8 cellular contexts compared by ENCODE assay signal in genomic region chr4:177554966-177555574, GRCh38.
DNase-seq lines count a peak whose midpoint lies in the region; ATAC-seq, FAIRE-seq and TF ChIP-seq lines count a peak whose summit lies in the region.

No MANE protein-coding gene starts in this region.

- no peaks in the 10 kb centered on the region for H3K36me3 ChIP-seq in stomach

- 19 to 29% (median 25%) methylated on average over 2 of the region's 2 CpGs for WGBS in stomach, 5 donors
- 20% methylated on average over 2 of the region's 2 CpGs for WGBS in right cardiac atrium

- H3K27ac ChIP-seq in stomach: no peak overlapping the region
- no peak overlapping the region for H3K27ac ChIP-seq in right cardiac atrium (ENCODE audit: low read length)

- TF ChIP-seq EP300 in stomach (IDR thresholded peaks at IDR 0.05): no peak

- intact Hi-C loops in stomach (cut with DNase I; ENCODE audit: low total_unique reads) (no loop called here), right cardiac atrium (cut with DNase I) (no loop called here)

- no peaks in the 10 kb centered on the region for H3K9me3 ChIP-seq in stomach
- no peaks in the 10 kb centered on the region for H3K9me3 ChIP-seq in right cardiac atrium (ENCODE audit: control insufficient read depth, low read length)

- no peak overlapping the region for H3K4me3 ChIP-seq in fibroblast of pulmonary artery (replicated peaks; ENCODE audit: low read depth, low read length)
- no peak overlapping the region for H3K4me3 ChIP-seq in stomach
- no peak overlapping the region for H3K4me3 ChIP-seq in right cardiac atrium (ENCODE audit: low read length)

- TF ChIP-seq POLR2A in stomach (IDR thresholded peaks at IDR 0.05): no peak

- no peaks in the 10 kb centered on the region for H3K27me3 ChIP-seq in stomach
- H3K27me3 ChIP-seq in right cardiac atrium (ENCODE audit: control insufficient read depth, insufficient read depth): no peaks in the 10 kb centered on the region

- TF ChIP-seq CTCF in fibroblast of pulmonary artery (IDR thresholded peaks at IDR 0.05; ENCODE audit: low read length, missing control alignments) (peak; percentile 71), stomach (IDR thresholded peaks at IDR 0.05) (peak in 4 of 7 experiments; percentile 5 to 45 (median 40))

- H3K4me1 ChIP-seq in stomach (no peaks in the 10 kb centered on the region), right cardiac atrium (ENCODE audit: control insufficient read depth, insufficient read depth, low read length) (no peaks in the 10 kb centered on the region)

- ATAC-seq in right cardiac atrium: no peak

- DNase-seq in NCI-H1417 (lab: John Stamatoyannopoulos, UW) (peak in 2 of 3 experiments; percentile 21 to 56), NCI-H1417 treated with DMSO at 0.1 percent for 48 hours (lab: John Stamatoyannopoulos, UW) (no peak), H4 (ENCODE audit: low spot score) (peak; percentile 21), RCC 7860 (ENCODE audit: low spot score) (no peak), fibroblast of pulmonary artery (ENCODE audit: low read depth) (peak; percentile 50), stomach (no peak), OCI-M2 (lab: John Stamatoyannopoulos, UW; ENCODE audit: unreplicated experiment) (no peak), right cardiac atrium (no peak)

- peak; percentile 30 for FAIRE-seq in RCC 7860 (lab: Jason Lieb, UNC)

Comparison
In these comparisons a context has a peak if more than half of its experiments do, and no peak if none do; other contexts are left out.
1. DNase-seq: peak in NCI-H1417 (2 of 3), H4 (single experiment) and fibroblast of pulmonary artery (single experiment); none in NCI-H1417 treated with DMSO at 0.1 percent for 48 hours (single experiment), RCC 7860 (single experiment), stomach (single experiment), OCI-M2 (single experiment) and right cardiac atrium (0 of 3).